ENCODE assay signal across 29 cellular contexts in the genomic region with DNA sequence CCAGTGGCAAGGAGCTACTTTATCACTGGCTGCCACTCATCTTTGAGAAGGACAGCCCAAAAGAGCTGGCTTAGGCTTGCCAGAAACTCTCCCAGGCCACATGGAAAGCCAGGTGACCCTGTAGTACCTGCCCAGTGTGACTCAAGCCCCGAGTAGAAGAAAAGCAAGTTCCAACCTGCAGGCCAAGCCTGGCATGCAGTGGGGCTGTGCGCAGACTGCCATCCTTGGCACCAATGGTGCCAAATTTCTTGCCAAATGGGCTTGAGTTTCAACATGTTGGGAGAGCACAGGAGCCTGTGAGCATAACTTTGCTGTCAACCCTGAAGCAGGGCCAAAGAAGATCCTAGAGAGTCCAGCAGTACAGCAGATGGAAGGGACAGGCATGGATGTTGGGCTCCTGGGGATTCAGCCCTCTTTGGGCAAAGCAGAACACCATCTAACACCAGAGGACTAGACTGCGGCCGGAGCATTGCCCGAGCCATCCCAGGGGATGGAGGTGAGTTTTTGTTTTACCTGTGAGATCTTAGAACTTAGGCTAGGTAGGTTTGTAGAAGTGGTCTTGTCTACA. TPM values are rescaled to one million over a fixed set of nuclear protein-coding genes. Genes with fewer than 3 reads are reported as not detected.
DNase-seq lines count a peak whose midpoint lies in the region; ATAC-seq and TF ChIP-seq lines count a peak whose summit lies in the region.
"Had no signal": no experiment of that assay in that cellular context is flagged by ENCODE, and none has a peak within 500 bp of the region (broad histone marks: within the 10 kb centered on the region; RNA-seq: fewer than 3 reads in every experiment).

No MANE protein-coding gene starts in this region.

- peak; percentile 39 for DNase-seq in activated effector memory CD4-positive, alpha-beta T cell treated with anti-CD3 and anti-CD28 coated beads, Interleukin-2, amount 50 U/mL, for 16 hours
- DNase-seq in activated effector memory CD4-positive, alpha-beta T cell treated with Interleukin-2 at 50 U/mL for 16 hours, result no peak
- DNase-seq in mammary epithelial cell, result peak; percentile 96
- peak; percentile 80 to 85 for DNase-seq in lower leg skin (ENCODE audit: low spot score in 2 of 2)
- DNase-seq in ureter (ENCODE audit: low spot score), result peak; percentile 46
- no peak for DNase-seq in amniotic stem cell (lab: John Stamatoyannopoulos, UW)
- DNase-seq in esophagus muscularis mucosa (ENCODE audit: extremely low spot score), result no peak
- DNase-seq: activated CD4-positive, alpha-beta memory T cell treated with anti-CD3 and anti-CD28 coated beads, Interleukin-2, amount 10 ng/mL, durations not matched to agents 7 days and 5 days; activated CD4-positive, CD25-positive, alpha-beta regulatory T cell treated with anti-CD3 and anti-CD28 coated beads, Interleukin-2, amount 50 U/mL, for 72 hours; activated gamma-delta T cell; activated naive CD8-positive, alpha-beta T cell treated with anti-CD3 and anti-CD28 coated beads, Interleukin-2, amount 10 ng/mL, durations not matched to agents 7 days and 5 days; CD4-positive, alpha-beta memory T cell; central memory CD4-positive, alpha-beta T cell; dermis blood vessel endothelial cell; GM23248; Karpas-422; MV-4-11; NCI-H524; nephron progenitor cell; stimulated activated CD4-positive, alpha-beta T cell treated with anti-CD3 and anti-CD28 coated beads, Interleukin-4, amount 100 ng/mL, for 4 hours; stimulated activated naive CD4-positive, alpha-beta T cell; T-helper 17 cell; testis had no signal

- no peak overlapping the region for H3K27ac ChIP-seq in mammary epithelial cell (ENCODE audit: insufficient read depth, low read depth, low read length)
- H3K27ac ChIP-seq in esophagus muscularis mucosa (replicated peaks in 1 of 4), result no peak overlapping the region
- H3K27ac ChIP-seq: A549, GM23248, parathyroid adenoma, testis, vagina had no signal

- TF ChIP-seq POLR2A in lower leg skin (IDR thresholded peaks at IDR 0.05) (no peak), esophagus muscularis mucosa (IDR thresholded peaks at IDR 0.05; ENCODE audit: low read depth) (no peak)

- H3K4me3 ChIP-seq in mammary epithelial cell (replicated peaks in 1 of 3; ENCODE audit: insufficient read depth in 1 of 3, low read depth in 2 of 3, low read length in 3 of 3) (peak overlapping the region in 1 of 3 experiments; percentile 24), lower leg skin (ENCODE audit: low read depth, poor library complexity, severe bottlenecking) (no peak overlapping the region), esophagus muscularis mucosa (no peak overlapping the region)
- H3K4me3 ChIP-seq: A549, GM23248, lung, testis, vagina had no signal

- no peaks in the 10 kb centered on the region for H3K79me2 ChIP-seq in mammary epithelial cell (ENCODE audit: insufficient read depth, low read length)
- H3K79me2 ChIP-seq: parathyroid adenoma had no signal

- H3K4me1 ChIP-seq in mammary epithelial cell (ENCODE audit: insufficient read depth, low read length), result peaks cover 8% of the 10 kb centered on the region
- no peaks in the 10 kb centered on the region for H3K4me1 ChIP-seq in esophagus muscularis mucosa
- H3K4me1 ChIP-seq: A549, parathyroid adenoma, testis, vagina had no signal

- no peak for ATAC-seq in GM19452 (IDR thresholded peaks at IDR 0.05; ENCODE audit: unreplicated experiment)
- ATAC-seq: sciatic nerve, T-helper 17 cell had no signal

- H3K36me3 ChIP-seq in mammary epithelial cell (ENCODE audit: insufficient read depth, low read length) (no peaks in the 10 kb centered on the region), esophagus muscularis mucosa (no peaks in the 10 kb centered on the region)
- H3K36me3 ChIP-seq: vagina had no signal

- no peak overlapping the region for H3K9ac ChIP-seq in mammary epithelial cell (ENCODE audit: insufficient read depth, low read length)
- H3K9ac ChIP-seq: GM23248, parathyroid adenoma had no signal

- in situ Hi-C loops in mammary epithelial cell (cut with MboI; ENCODE audit: low sequenced_read_pairs in 2 of 2), result no loop called here

- CTCF ChIA-PET in mammary epithelial cell (lab: Charles Lee; ENCODE audit: low non-redundant PET), result no interaction called here

- 49% methylated on average over 5 of the region's 5 CpGs for WGBS in mammary epithelial cell (ENCODE audit: low coverage, missing lambda C conversion rate)
- WGBS in lower leg skin, 2 donors, result 67 to 68% methylated on average over 5 of the region's 5 CpGs
- WGBS in esophagus muscularis mucosa, result 93% methylated on average over 5 of the region's 5 CpGs

- BruUV-seq in mammary epithelial cell (replicated peaks; lab: Mats Ljungman, UMichigan), result no TSS peak

- TF ChIP-seq CTCF in mammary epithelial cell (conservative IDR thresholded peaks at IDR 0.05 in 1 of 2, IDR thresholded peaks at IDR 0.05 in 1 of 2; ENCODE audit: extremely low read depth in 1 of 2, insufficient read depth in 1 of 2, low read depth in 1 of 2, low read length in 2 of 2) (no peak), lower leg skin (IDR thresholded peaks at IDR 0.05) (no peak), esophagus muscularis mucosa (IDR thresholded peaks at IDR 0.05) (no peak)

- peak overlapping the region; percentile 41 for H3K4me2 ChIP-seq in mammary epithelial cell (ENCODE audit: insufficient read depth, low read depth, low read length)
- H3K4me2 ChIP-seq: A549 had no signal

- intact Hi-C loops in mammary epithelial cell (cut with micrococcal nuclease) (no loop called here), lower leg skin (cut with DNase I; ENCODE audit: low total_unique reads) (no loop called here), esophagus muscularis mucosa (cut with DNase I) (no loop called here)

- H3K9me3 ChIP-seq in mammary epithelial cell (replicated peaks; ENCODE audit: insufficient read depth, low read length) (no peaks in the 10 kb centered on the region), esophagus muscularis mucosa (peaks cover 0 to 7% (median 0%) of the 10 kb centered on the region in 4 donors)
- H3K9me3 ChIP-seq: A549, testis, vagina had no signal

- H2AFZ ChIP-seq in mammary epithelial cell (ENCODE audit: low read depth, low read length), result peak overlapping the region; percentile 50
- H2AFZ ChIP-seq: GM23248, parathyroid adenoma had no signal

- dilution Hi-C loops in mammary epithelial cell (cut with HindIII; ENCODE audit: low sequenced_read_pairs), result no loop called here

- H4K20me1 ChIP-seq in mammary epithelial cell (ENCODE audit: insufficient read depth, low read length), result no peaks in the 10 kb centered on the region

- TF ChIP-seq EP300 in esophagus muscularis mucosa (IDR thresholded peaks at IDR 0.05), result no peak

- H3K27me3 ChIP-seq in mammary epithelial cell (ENCODE audit: insufficient read depth, low read length) (no peaks in the 10 kb centered on the region), esophagus muscularis mucosa (no peaks in the 10 kb centered on the region)
- H3K27me3 ChIP-seq: testis, vagina had no signal

RNA-seq across cellular contexts. Expression of gene SHB, which starts 27.3 kb away (rescaled TPM):
- 10 to 100 TPM; 30.5 to 31.5 TPM for total RNA-seq in mammary epithelial cell
- 14.9 TPM for polyA plus RNA-seq in mammary epithelial cell
- 16.7 TPM for polyA minus RNA-seq in mammary epithelial cell
- total RNA-seq in lower leg skin, result 10 to 100 TPM; 27.6 to 42.6 (median 34.5) TPM
- 33.0 TPM for total RNA-seq in ureter
- total RNA-seq in esophagus muscularis mucosa, result 10 to 100 TPM; 16.6 to 21.2 (median 21.0) TPM

Comparison
In these comparisons a context has a peak if more than half of its experiments do, and no peak if none do; other contexts are left out.
1. DNase-seq: peak in activated effector memory CD4-positive, alpha-beta T cell treated with anti-CD3 and anti-CD28 coated beads, Interleukin-2, amount 50 U/mL, for 16 hours (single experiment), mammary epithelial cell (single experiment), lower leg skin (2 of 2) and ureter (single experiment); none in activated effector memory CD4-positive, alpha-beta T cell treated with Interleukin-2 at 50 U/mL for 16 hours (single experiment), amniotic stem cell (single experiment) and esophagus muscularis mucosa (single experiment).